ENCODE assay signal across 12 cellular contexts in the genomic region with DNA sequence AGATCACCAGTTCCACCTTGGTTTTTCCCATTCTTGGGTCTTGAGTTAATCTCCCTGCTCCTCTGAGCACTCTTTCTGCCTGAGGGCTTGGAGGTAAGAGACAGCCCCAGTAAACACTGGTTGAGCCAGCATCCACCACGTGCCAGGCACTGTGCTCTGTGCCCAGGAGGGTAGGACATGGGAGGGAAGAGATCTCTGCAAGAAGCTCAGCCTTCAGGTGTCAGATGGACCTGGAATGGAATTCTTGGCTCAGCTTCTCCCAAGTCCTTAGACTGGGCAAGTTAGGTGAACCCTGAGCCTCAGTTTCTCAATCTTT. TPM values are rescaled to one million over a fixed set of nuclear protein-coding genes. Genes with fewer than 3 reads are reported as not detected.
DNase-seq lines count a peak whose midpoint lies in the region; ATAC-seq and TF ChIP-seq lines count a peak whose summit lies in the region.
"Had no signal": no experiment of that assay in that cellular context is flagged by ENCODE, and none has a peak within 500 bp of the region (broad histone marks: within the 10 kb centered on the region; RNA-seq: fewer than 3 reads in every experiment).

No MANE protein-coding gene starts in this region.

- H3K36me3 Mint-ChIP-seq in activated B cell treated with CpG ODN at 0.5 μM for 24 hours (ENCODE audit: low read depth), result peaks cover 6% of the 10 kb centered on the region
- peaks cover 17% of the 10 kb centered on the region for H3K36me3 Mint-ChIP-seq in CD8-positive, alpha-beta T cell
- H3K36me3 Mint-ChIP-seq: immature natural killer cell had no signal

- H3K27me3 Mint-ChIP-seq in activated B cell treated with CpG ODN at 0.5 μM for 24 hours, result no peaks in the 10 kb centered on the region
- no peaks in the 10 kb centered on the region for H3K27me3 Mint-ChIP-seq in CD8-positive, alpha-beta T cell (ENCODE audit: low read depth)

- CTCF ChIA-PET in activated B cell treated with CpG ODN at 0.5 μM for 24 hours (lab: Charles Lee), result interaction anchor here (1.9 kb wide), 1 partner anchor 143 kb away, joined by 9 read pairs; no protein-coding TSS in a partner anchor
- CTCF ChIA-PET in CD8-positive, alpha-beta T cell (lab: Charles Lee), result interaction anchor here (1.0 to 3.9 kb wide), 11 partner anchors 8 to 143 kb away, joined by 3 to 26 read pairs (median 6); a partner anchor contains a TSS

- peak overlapping the region; percentile 93 for H3K4me3 ChIP-seq in fibroblast of mammary gland (ENCODE audit: control insufficient read depth, low read depth, low read length)
- peak overlapping the region; percentile 93 for H3K4me3 ChIP-seq in skeletal muscle cell (ENCODE audit: low read depth, low read length)
- H3K4me3 ChIP-seq in CD8-positive, alpha-beta T cell (ENCODE audit: low read depth, low read length), result no peak overlapping the region

- no peak overlapping the region for H3K27ac Mint-ChIP-seq in activated B cell treated with CpG ODN at 0.5 μM for 24 hours
- no peak overlapping the region for H3K27ac Mint-ChIP-seq in CD8-positive, alpha-beta T cell

- H3K27ac ChIP-seq in CD8-positive, alpha-beta T cell (ENCODE audit: low read depth, low read length), result no peak overlapping the region

- no peak for ATAC-seq in activated B cell treated with CpG ODN at 0.5 μM for 24 hours (ENCODE audit: low read depth)
- ATAC-seq in GM18907 (IDR thresholded peaks at IDR 0.05; ENCODE audit: unreplicated experiment), result no peak
- no peak for ATAC-seq in CD8-positive, alpha-beta T cell

- peaks cover 10% of the 10 kb centered on the region for H3K36me3 ChIP-seq in CD8-positive, alpha-beta T cell (ENCODE audit: insufficient read depth, low read length)

- H3K9me3 Mint-ChIP-seq in activated B cell treated with CpG ODN at 0.5 μM for 24 hours, result no peaks in the 10 kb centered on the region
- no peaks in the 10 kb centered on the region for H3K9me3 Mint-ChIP-seq in CD8-positive, alpha-beta T cell
- H3K9me3 Mint-ChIP-seq: H9, immature natural killer cell had no signal

- H3K9me3 ChIP-seq in CD8-positive, alpha-beta T cell (ENCODE audit: low read length), result no peaks in the 10 kb centered on the region

- H3K27me3 ChIP-seq in CD8-positive, alpha-beta T cell (ENCODE audit: insufficient read depth, low read length), result no peaks in the 10 kb centered on the region

- POLR2A ChIA-PET in activated B cell treated with CpG ODN at 0.5 μM for 24 hours (lab: Charles Lee), result interaction anchor here (0.9 to 1.5 kb wide), 2 partner anchors 8 to 58 kb away, joined by 3 to 6 read pairs; no protein-coding TSS in a partner anchor
- POLR2A ChIA-PET in CD8-positive, alpha-beta T cell (lab: Charles Lee), result interaction anchor here (1.2 to 2.5 kb wide), 6 partner anchors 8 to 96 kb away, joined by 4 to 17 read pairs (median 8); a partner anchor contains a TSS

- DNase-seq in EL (peak; percentile 38), activated B cell treated with CpG ODN at 0.5 μM for 24 hours (no peak), fibroblast of mammary gland (ENCODE audit: low read depth) (peak; percentile 32), skeletal muscle cell (ENCODE audit: low read depth) (no peak), DMS53 treated with DMSO at 0.1 percent for 48 hours (lab: John Stamatoyannopoulos, UW; ENCODE audit: unreplicated experiment) (no peak), ecto neural progenitor cell (ENCODE audit: low spot score) (no peak)
- no peak for DNase-seq in CD8-positive, alpha-beta T cell
- DNase-seq: immature natural killer cell, NCI-H446 had no signal

- TF ChIP-seq CTCF in activated B cell treated with CpG ODN at 0.5 μM for 24 hours (IDR thresholded peaks at IDR 0.05) (no peak), fibroblast of mammary gland (conservative IDR thresholded peaks at IDR 0.05; ENCODE audit: control insufficient read depth, insufficient read depth, low read depth, low read length) (no peak)
- TF ChIP-seq CTCF in CD8-positive, alpha-beta T cell (IDR thresholded peaks at IDR 0.05), result no peak

- H3K4me3 Mint-ChIP-seq in activated B cell treated with CpG ODN at 0.5 μM for 24 hours, result peak overlapping the region; percentile 8
- H3K4me3 Mint-ChIP-seq in CD8-positive, alpha-beta T cell, result no peak overlapping the region

- H3K4me1 ChIP-seq in CD8-positive, alpha-beta T cell (ENCODE audit: insufficient read depth, low read length), result peaks cover 74% of the 10 kb centered on the region

- intact Hi-C loops in activated B cell treated with CpG ODN at 0.5 μM for 24 hours (cut with micrococcal nuclease), result loop anchor here (5.0 to 10.0 kb wide), 5 partner anchors 36 to 1451 kb away; a partner anchor contains a TSS
- intact Hi-C loops in CD8-positive, alpha-beta T cell (cut with DNase I, micrococcal nuclease), result loop anchor here (5.0 to 10.0 kb wide), 2 partner anchors 521 to 576 kb away; a partner anchor contains a TSS

- H3K4me1 Mint-ChIP-seq in activated B cell treated with CpG ODN at 0.5 μM for 24 hours, result peaks cover 21% of the 10 kb centered on the region
- peaks cover 16% of the 10 kb centered on the region for H3K4me1 Mint-ChIP-seq in CD8-positive, alpha-beta T cell (ENCODE audit: low read depth)

RNA-seq across cellular contexts. Expression of a gene that starts 2.5 kb away (rescaled TPM):
- total RNA-seq in activated B cell treated with CpG ODN at 0.5 μM for 24 hours, result 87.5 and 101 TPM in 2 replicates
- 100 to 1,000 TPM; 107 to 111 TPM for total RNA-seq in CD8-positive, alpha-beta T cell

RNA-seq across cellular contexts. Expression of a gene that starts 21.1 kb away (rescaled TPM):
- not detected in 2 replicates for total RNA-seq in activated B cell treated with CpG ODN at 0.5 μM for 24 hours
- total RNA-seq in CD8-positive, alpha-beta T cell, result under 1 TPM; 0.30 to 0.36 TPM

RNA-seq across cellular contexts. Expression of a gene that starts 25.1 kb away (rescaled TPM):
- not detected in 2 replicates for total RNA-seq in activated B cell treated with CpG ODN at 0.5 μM for 24 hours
- total RNA-seq in CD8-positive, alpha-beta T cell, result 10 to 100 TPM in 1 of 2 experiments, 1 to 10 TPM in 1; 8.3 to 13.1 TPM

RNA-seq across cellular contexts. Expression of a gene that starts 59.7 kb away (rescaled TPM):
- total RNA-seq in activated B cell treated with CpG ODN at 0.5 μM for 24 hours, result not detected in 2 replicates
- not detected for total RNA-seq in CD8-positive, alpha-beta T cell
- total RNA-seq: H9, renal cortical epithelial cell had no signal

Comparison
In these comparisons a context has a peak if more than half of its experiments do, and no peak if none do; other contexts are left out.
1. DNase-seq: peak in EL (single experiment) and fibroblast of mammary gland (single experiment); none in activated B cell treated with CpG ODN at 0.5 μM for 24 hours (single experiment), skeletal muscle cell (single experiment), CD8-positive, alpha-beta T cell (0 of 7), DMS53 treated with DMSO at 0.1 percent for 48 hours (single experiment) and ecto neural progenitor cell (single experiment).